Comparison of ENCODE assay signal across 1 cellular context in genomic region chr14:103711516-103712431, GRCh38.
TF ChIP-seq lines count a peak whose summit lies in the region.

No MANE protein-coding gene starts in this region.

TF ChIP-seq in HEK293T, 16 proteins besides CTCF, POLR2A, EP300 and RAD21 (continued from another document):
- TF ChIP-seq SP1 (IDR thresholded peaks at IDR 0.05), result no peak
- no peak for TF ChIP-seq FOXK2 (IDR thresholded peaks at IDR 0.05)
